In the genomic region with DNA sequence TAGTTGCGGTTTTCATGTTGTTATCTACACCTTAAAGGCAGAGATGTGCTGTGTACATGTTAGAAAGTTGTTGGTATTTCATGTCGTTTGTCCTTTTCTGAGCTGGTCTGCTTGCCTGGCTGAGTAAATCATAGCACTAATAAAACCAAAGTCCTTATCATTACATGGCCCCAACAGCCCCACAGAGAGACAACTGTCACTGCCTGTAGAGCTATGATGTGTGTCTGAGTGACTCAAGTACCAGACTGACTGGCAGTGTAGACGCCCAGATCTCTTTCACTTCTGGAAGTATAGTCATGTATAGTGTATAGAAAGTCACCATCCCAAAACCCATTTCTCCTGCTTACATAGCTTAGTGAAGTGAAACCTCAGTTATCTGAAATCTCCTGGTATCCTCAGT, we compare ENCODE assay signal across 15 cellular contexts. TPM values are rescaled to one million over a fixed set of nuclear protein-coding genes. Genes with fewer than 3 reads are reported as not detected.
DNase-seq lines count a peak whose midpoint lies in the region; ATAC-seq, FAIRE-seq and TF ChIP-seq lines count a peak whose summit lies in the region.
"Had no signal": no experiment of that assay in that cellular context is flagged by ENCODE, and none has a peak within 500 bp of the region (broad histone marks: within the 10 kb centered on the region; RNA-seq: fewer than 3 reads in every experiment).

No MANE protein-coding gene starts in this region.

- CTCF ChIA-PET in HEK293T (lab: Yijun Ruan, JAX), result no interaction called here

- H3K4me3 ChIP-seq in astrocyte (ENCODE audit: insufficient read depth, low read depth, low read length), result no peak overlapping the region
- H3K4me3 ChIP-seq: thoracic aorta had no signal

- no peak overlapping the region for H3K27ac ChIP-seq in astrocyte (ENCODE audit: low read depth, low read length)
- H3K27ac ChIP-seq: thoracic aorta had no signal

- DNase-seq in ELR (ENCODE audit: low read depth) (peak; percentile 33), HEK293T (ENCODE audit: extremely low spot score) (no peak), astrocyte (ENCODE audit: low read depth) (no peak), myocyte (ENCODE audit: low read depth) (peak; percentile 64), amygdala (lab: John Stamatoyannopoulos, UW) (no peak), NCI-H2107 treated with DMSO at 0.1 percent for 48 hours (lab: John Stamatoyannopoulos, UW; ENCODE audit: unreplicated experiment) (no peak), RPMI8226 (no peak)
- DNase-seq: activated CD8-positive, alpha-beta memory T cell treated with anti-CD3 and anti-CD28 coated beads, Interleukin-2, amount 10 ng/mL, durations not matched to agents 7 days and 5 days; COR-L47; endodermal cell; H9; NCI-H2029 treated with DMSO at 0.1 percent for 48 hours had no signal

- H3K4me1 ChIP-seq in astrocyte (ENCODE audit: insufficient read depth, low read length), result peaks cover 23% of the 10 kb centered on the region

- TF ChIP-seq CTCF in astrocyte (IDR thresholded peaks at IDR 0.05; ENCODE audit: insufficient read depth, low read depth, low read length), result no peak

- peaks cover 86% of the 10 kb centered on the region for H3K79me2 ChIP-seq in astrocyte (ENCODE audit: insufficient read depth, low read length)

- no peak for FAIRE-seq in astrocyte (lab: Jason Lieb, UNC)

- H4K20me1 ChIP-seq in astrocyte (ENCODE audit: insufficient read depth, low read length), result peaks cover 76% of the 10 kb centered on the region

- H3K27me3 Mint-ChIP-seq in astrocyte (ENCODE audit: low read depth, unreplicated experiment), result no peaks in the 10 kb centered on the region

- H3K4me1 Mint-ChIP-seq in astrocyte (ENCODE audit: low read depth, unreplicated experiment), result peaks cover 48% of the 10 kb centered on the region

- H3K36me3 ChIP-seq in astrocyte (ENCODE audit: insufficient read depth, low read length), result no peaks in the 10 kb centered on the region
- H3K36me3 ChIP-seq: thoracic aorta had no signal

- H3K27me3 ChIP-seq in astrocyte (ENCODE audit: insufficient read depth, low read length), result no peaks in the 10 kb centered on the region

- no peak overlapping the region for H3K9ac ChIP-seq in astrocyte (ENCODE audit: low read length)

- no peak overlapping the region for H2AFZ ChIP-seq in astrocyte (ENCODE audit: low read depth, low read length)

- no peaks in the 10 kb centered on the region for H3K9me3 Mint-ChIP-seq in astrocyte (ENCODE audit: unreplicated experiment)
- H3K9me3 Mint-ChIP-seq: endodermal cell, mesothelial cell of epicardium had no signal

- H3K36me3 Mint-ChIP-seq in astrocyte (ENCODE audit: low read depth, unreplicated experiment), result peaks cover 3% of the 10 kb centered on the region
- H3K36me3 Mint-ChIP-seq: activated CD8-positive, alpha-beta memory T cell treated with anti-CD3 and anti-CD28 coated beads, Interleukin-2, amount 10 ng/mL, durations not matched to agents 7 days and 5 days; mesothelial cell of epicardium had no signal

- peak overlapping the region; percentile 10 for H3K4me2 ChIP-seq in astrocyte (ENCODE audit: low read length)

- H3K4me3 Mint-ChIP-seq in astrocyte (ENCODE audit: unreplicated experiment), result no peak overlapping the region
- H3K4me3 Mint-ChIP-seq: activated CD8-positive, alpha-beta memory T cell treated with anti-CD3 and anti-CD28 coated beads, Interleukin-2, amount 10 ng/mL, durations not matched to agents 7 days and 5 days; endodermal cell; H9; mesothelial cell of epicardium had no signal

- no peak for ATAC-seq in GM19455 (IDR thresholded peaks at IDR 0.05; ENCODE audit: unreplicated experiment)
- ATAC-seq: activated CD8-positive, alpha-beta memory T cell treated with anti-CD3 and anti-CD28 coated beads, Interleukin-2, amount 10 ng/mL, durations not matched to agents 7 days and 5 days had no signal

- H3K9me3 ChIP-seq in astrocyte (ENCODE audit: insufficient read depth, low read depth, low read length), result no peaks in the 10 kb centered on the region
- H3K9me3 ChIP-seq: thoracic aorta had no signal

- POLR2A ChIA-PET in HEK293T (lab: Yijun Ruan, JAX), result no interaction called here

- no peak overlapping the region for H3K27ac Mint-ChIP-seq in astrocyte (ENCODE audit: unreplicated experiment)
- H3K27ac Mint-ChIP-seq: activated CD8-positive, alpha-beta memory T cell treated with anti-CD3 and anti-CD28 coated beads, Interleukin-2, amount 10 ng/mL, durations not matched to agents 7 days and 5 days; endodermal cell had no signal

TF ChIP-seq in HEK293T, 16 proteins besides CTCF, POLR2A, EP300 and RAD21:
- TF ChIP-seq ELF4 (IDR thresholded peaks at IDR 0.05) (no peak), LEF1 (IDR thresholded peaks at IDR 0.05; ENCODE audit: borderline replicate concordance) (no peak), HDGF (IDR thresholded peaks at IDR 0.05; ENCODE audit: borderline replicate concordance) (no peak), BHLHE40 (IDR thresholded peaks at IDR 0.05; ENCODE audit: borderline replicate concordance) (no peak), NFRKB (IDR thresholded peaks at IDR 0.05) (no peak), SUZ12 (IDR thresholded peaks at IDR 0.05) (no peak), FOXA1 (IDR thresholded peaks at IDR 0.05) (no peak), L3MBTL2 (conservative IDR thresholded peaks at IDR 0.05) (no peak)
- TF ChIP-seq, protein P1, sequence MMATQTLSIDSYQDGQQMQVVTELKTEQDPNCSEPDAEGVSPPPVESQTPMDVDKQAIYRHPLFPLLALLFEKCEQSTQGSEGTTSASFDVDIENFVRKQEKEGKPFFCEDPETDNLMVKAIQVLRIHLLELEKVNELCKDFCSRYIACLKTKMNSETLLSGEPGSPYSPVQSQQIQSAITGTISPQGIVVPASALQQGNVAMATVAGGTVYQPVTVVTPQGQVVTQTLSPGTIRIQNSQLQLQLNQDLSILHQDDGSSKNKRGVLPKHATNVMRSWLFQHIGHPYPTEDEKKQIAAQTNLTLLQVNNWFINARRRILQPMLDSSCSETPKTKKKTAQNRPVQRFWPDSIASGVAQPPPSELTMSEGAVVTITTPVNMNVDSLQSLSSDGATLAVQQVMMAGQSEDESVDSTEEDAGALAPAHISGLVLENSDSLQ (IDR thresholded peaks at IDR 0.05), result peak; percentile 38; the same call in 1 of the 2 replicates

RNA-seq across cellular contexts. Expression of a gene that starts 4.3 kb away (rescaled TPM):
- total RNA-seq in astrocyte, result 20.5 and 24.1 TPM in 2 replicates
- total RNA-seq in myocyte, result 23.6 and 24.1 TPM in 2 replicates
- 8.1 TPM for polyA plus RNA-seq in myocyte (2012)

Comparison
In these comparisons a context has a peak if more than half of its experiments do, and no peak if none do; other contexts are left out.
1. DNase-seq: peak in ELR (single experiment) and myocyte (single experiment); none in HEK293T (single experiment), astrocyte (single experiment), amygdala (0 of 56), NCI-H2107 treated with DMSO at 0.1 percent for 48 hours (single experiment) and RPMI8226 (single experiment).